Comparison of ENCODE assay signal across 17 cellular contexts in the genomic region with DNA sequence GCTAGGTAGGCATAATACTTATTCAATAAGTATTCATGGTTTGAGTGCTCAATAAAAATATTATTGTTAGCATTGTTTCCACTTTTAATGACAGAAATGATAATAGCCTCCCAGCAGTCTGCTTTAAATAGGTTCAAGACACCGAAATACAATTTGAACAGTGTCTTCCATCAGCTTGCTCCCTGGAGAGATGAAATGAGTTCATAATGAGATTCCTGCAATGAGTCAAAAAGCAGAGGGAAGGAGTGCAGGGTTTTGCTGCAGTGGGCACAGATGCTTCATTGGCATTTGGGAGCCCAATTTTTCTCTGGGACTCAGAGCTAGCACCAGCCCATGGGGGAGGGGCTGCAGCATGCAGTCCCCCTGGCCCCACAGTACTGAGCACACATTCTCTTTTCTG. TPM values are rescaled to one million over a fixed set of nuclear protein-coding genes. Genes with fewer than 3 reads are reported as not detected.
DNase-seq lines count a peak whose midpoint lies in the region; ATAC-seq and TF ChIP-seq lines count a peak whose summit lies in the region.
"Had no signal": no experiment of that assay in that cellular context is flagged by ENCODE, and none has a peak within 500 bp of the region (broad histone marks: within the 10 kb centered on the region; RNA-seq: fewer than 3 reads in every experiment).

No MANE protein-coding gene starts in this region.

- H3K4me3 ChIP-seq in gastroesophageal sphincter = no peak overlapping the region

- H3K4me1 Mint-ChIP-seq in glutamatergic neuron (ENCODE audit: low read depth, unreplicated experiment) = peaks cover 15% of the 10 kb centered on the region

- no peak for TF ChIP-seq CTCF in glutamatergic neuron (IDR thresholded peaks at IDR 0.05; ENCODE audit: partially characterized antibody, unreplicated experiment)
- no peak for TF ChIP-seq CTCF in gastroesophageal sphincter (IDR thresholded peaks at IDR 0.05)

- no peak overlapping the region for H3K27ac ChIP-seq in gastroesophageal sphincter

- intact Hi-C loops in Right ventricle myocardium superior (cut with DNase I) = no loop called here

- 33 to 70% methylated on average over 1 of the region's 1 CpG for WGBS in gastroesophageal sphincter (ENCODE audit: low coverage in 1 of 2), 2 donors

- H3K4me1 ChIP-seq in gastroesophageal sphincter = no peaks in the 10 kb centered on the region

- no peak for ATAC-seq in Right ventricle myocardium superior (ENCODE audit: poor library complexity)
- no peak for ATAC-seq in gastroesophageal sphincter
- ATAC-seq: HepG2 had no signal

- peaks cover 3% of the 10 kb centered on the region for H3K9me3 Mint-ChIP-seq in glutamatergic neuron (ENCODE audit: unreplicated experiment)
- H3K9me3 Mint-ChIP-seq: HFFc6 had no signal

- DNase-seq in NCI-H82 (lab: John Stamatoyannopoulos, UW) (peak; percentile 15), NCI-H82 treated with DMSO at 0.1 percent for 48 hours (lab: John Stamatoyannopoulos, UW; ENCODE audit: unreplicated experiment) (no peak), SK-N-DZ (ENCODE audit: low spot score) (peak; percentile 37), glutamatergic neuron (peak; percentile 26), Right ventricle myocardium superior (no peak), superior temporal gyrus (ENCODE audit: extremely low spot score) (no peak)
- DNase-seq: 8988T; ACHN; C1 segment of cervical spinal cord; Calu3; CD4-positive, alpha-beta T cell; DMS 273 treated with DMSO at 0.1 percent for 48 hours; DMS79; HCEC 1CT; HFFc6 had no signal

- no peaks in the 10 kb centered on the region for H3K36me3 ChIP-seq in gastroesophageal sphincter

- TF ChIP-seq POLR2A in gastroesophageal sphincter (IDR thresholded peaks at IDR 0.05) = no peak

- peak overlapping the region; percentile 2 for H3K27ac Mint-ChIP-seq in glutamatergic neuron (ENCODE audit: unreplicated experiment)
- H3K27ac Mint-ChIP-seq: CD4-positive, alpha-beta T cell; HFFc6 had no signal

- peaks cover 11% of the 10 kb centered on the region for H3K36me3 Mint-ChIP-seq in glutamatergic neuron (ENCODE audit: unreplicated experiment)

- no peak overlapping the region for H3K4me3 Mint-ChIP-seq in glutamatergic neuron (ENCODE audit: unreplicated experiment)
- H3K4me3 Mint-ChIP-seq: CD4-positive, alpha-beta T cell; HFFc6 had no signal

- H3K9me3 ChIP-seq in gastroesophageal sphincter = peaks cover 0 to 10% (median 0%) of the 10 kb centered on the region in 3 donors

- no peaks in the 10 kb centered on the region for H3K27me3 Mint-ChIP-seq in glutamatergic neuron (ENCODE audit: unreplicated experiment)

- TF ChIP-seq EP300 in gastroesophageal sphincter (IDR thresholded peaks at IDR 0.05) = no peak

- peaks cover 4% of the 10 kb centered on the region for H3K27me3 ChIP-seq in gastroesophageal sphincter

RNA-seq across cellular contexts. Expression of a gene that starts 32.6 kb away (rescaled TPM):
- polyA plus RNA-seq in SK-N-DZ (2014; cell fraction: cytosol; rRNA removed) = 143 and 158 TPM in 2 replicates
- 71.3 and 75.7 TPM in 2 replicates for polyA plus RNA-seq in SK-N-DZ (2014; cell fraction: nucleus; rRNA removed)
- total RNA-seq in glutamatergic neuron (ENCODE audit: unreplicated experiment) (61.5 TPM), Right ventricle myocardium superior (194 TPM), gastroesophageal sphincter (10 to 100 TPM; 54.0 to 88.6 (median 61.3) TPM)

Comparison
In these comparisons a context has a peak if more than half of its experiments do, and no peak if none do; other contexts are left out.
1. DNase-seq: peak in NCI-H82 (single experiment), SK-N-DZ (single experiment) and glutamatergic neuron (single experiment); none in NCI-H82 treated with DMSO at 0.1 percent for 48 hours (single experiment), Right ventricle myocardium superior (single experiment) and superior temporal gyrus (single experiment).